8 cellular contexts compared by ENCODE assay signal in the genomic region with DNA sequence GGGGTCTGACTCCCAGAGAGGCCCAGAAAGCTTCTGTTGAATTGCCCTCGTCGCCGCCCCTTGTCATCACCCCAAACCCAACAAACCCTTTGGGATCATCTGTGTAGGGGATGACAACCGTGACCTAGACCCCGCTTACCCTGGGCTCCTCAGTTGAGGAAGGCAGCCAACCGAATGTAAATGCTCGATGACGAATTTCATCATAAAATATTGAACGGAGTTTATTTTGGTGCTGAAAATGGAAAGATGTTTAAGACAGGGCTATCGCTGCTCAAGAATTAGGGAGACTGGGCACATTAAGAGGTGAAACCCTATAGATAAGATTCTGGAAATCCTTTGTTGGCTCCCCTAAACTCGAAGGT. TPM values are rescaled to one million over a fixed set of nuclear protein-coding genes. Genes with fewer than 3 reads are reported as not detected.
DNase-seq lines count a peak whose midpoint lies in the region; ATAC-seq and TF ChIP-seq lines count a peak whose summit lies in the region.

No MANE protein-coding gene starts in this region.

- H3K9me3 ChIP-seq in CD8-positive, alpha-beta T cell (ENCODE audit: low read length) = no peaks in the 10 kb centered on the region
- no peaks in the 10 kb centered on the region for H3K9me3 ChIP-seq in OCI-LY7 (ENCODE audit: low read length)

- intact Hi-C loops in CD8-positive, alpha-beta T cell (cut with DNase I, micrococcal nuclease) = loop anchor here (1.0 to 10.0 kb wide), 6 partner anchors 38 to 987 kb away; a partner anchor contains a TSS
- intact Hi-C loops in OCI-LY7 (cut with micrococcal nuclease; ENCODE audit: unreplicated experiment) = loop anchor here (1.0 to 5.0 kb wide), 3 partner anchors 44 to 808 kb away; a partner anchor contains a TSS

- POLR2A ChIA-PET in CD8-positive, alpha-beta T cell (lab: Charles Lee) = interaction anchor here (1.7 to 2.3 kb wide), 4 partner anchors 36 to 227 kb away, joined by 4 to 16 read pairs (median 13); a partner anchor contains a TSS
- POLR2A ChIA-PET in OCI-LY7 (lab: Charles Lee) = interaction anchor here (0.6 to 3.0 kb wide), 4 partner anchors 9 to 811 kb away, joined by 3 to 13 read pairs (median 3); a partner anchor contains a TSS

- peak; percentile 9 for ATAC-seq in CD8-positive, alpha-beta T cell
- ATAC-seq in GM21723 (IDR thresholded peaks at IDR 0.05; ENCODE audit: unreplicated experiment) = peak; percentile 19
- ATAC-seq in omental fat pad (ENCODE audit: low FRiP score) = peak; percentile 29

- DNase-seq in CD8-positive, alpha-beta T cell = no peak
- DNase-seq in OCI-LY7 (ENCODE audit: low spot score) = no peak
- DNase-seq in epithelial cell of proximal tubule (ENCODE audit: low read depth) = no peak
- DNase-seq in omental fat pad (ENCODE audit: low spot score) = no peak
- no peak for DNase-seq in SIG-M5 (lab: John Stamatoyannopoulos, UW)
- no peak for DNase-seq in NCI-H748 treated with DMSO at 0.1 percent for 48 hours (lab: John Stamatoyannopoulos, UW)
- no peak for DNase-seq in stimulated activated CD4-positive, alpha-beta T cell treated with anti-CD3 and anti-CD28 coated beads, Interleukin-2, amount 100 ng/mL, for 24 hours

- peak overlapping the region; percentile 94 for H3K4me3 Mint-ChIP-seq in CD8-positive, alpha-beta T cell

- peaks cover 25% of the 10 kb centered on the region for H3K4me1 ChIP-seq in CD8-positive, alpha-beta T cell (ENCODE audit: insufficient read depth, low read length)
- peaks cover 18% of the 10 kb centered on the region for H3K4me1 ChIP-seq in OCI-LY7 (ENCODE audit: insufficient read depth, low read length, poor library complexity, severe bottlenecking)

- H3K79me2 ChIP-seq in OCI-LY7 (ENCODE audit: insufficient read depth, low read depth, low read length) = peaks cover 27% of the 10 kb centered on the region

- H3K36me3 ChIP-seq in CD8-positive, alpha-beta T cell (ENCODE audit: insufficient read depth, low read length) = no peaks in the 10 kb centered on the region
- peaks cover 22% of the 10 kb centered on the region for H3K36me3 ChIP-seq in OCI-LY7 (ENCODE audit: insufficient read depth, low read length)

- peak overlapping the region; percentile 98 for H3K27ac Mint-ChIP-seq in CD8-positive, alpha-beta T cell

- TF ChIP-seq CTCF in CD8-positive, alpha-beta T cell (IDR thresholded peaks at IDR 0.05) = no peak
- TF ChIP-seq CTCF in OCI-LY7 (conservative IDR thresholded peaks at IDR 0.05; ENCODE audit: low read length) = no peak
- no peak for TF ChIP-seq CTCF in epithelial cell of proximal tubule (conservative IDR thresholded peaks at IDR 0.05; ENCODE audit: low read depth, low read length)
- TF ChIP-seq CTCF in omental fat pad (IDR thresholded peaks at IDR 0.05) = no peak

- H3K9me3 Mint-ChIP-seq in CD8-positive, alpha-beta T cell = no peaks in the 10 kb centered on the region

- no TSS peak for BruUV-seq in OCI-LY7 (replicated peaks; lab: Mats Ljungman, UMichigan)

- peak overlapping the region; percentile 75; the same call in 1 of the 2 replicates for H2AFZ ChIP-seq in OCI-LY7 (ENCODE audit: low read length)

- H4K20me1 ChIP-seq in OCI-LY7 (ENCODE audit: insufficient read depth, low read length) = peaks cover 5% of the 10 kb centered on the region; the same call in 1 of the 2 replicates

- peaks cover 46% of the 10 kb centered on the region for H3K4me1 Mint-ChIP-seq in CD8-positive, alpha-beta T cell (ENCODE audit: low read depth)

- H3K4me2 ChIP-seq in OCI-LY7 (ENCODE audit: low read length) = peak overlapping the region; percentile 87

- H3K27me3 ChIP-seq in CD8-positive, alpha-beta T cell (ENCODE audit: insufficient read depth, low read length) = no peaks in the 10 kb centered on the region

- H3K27ac ChIP-seq in CD8-positive, alpha-beta T cell (ENCODE audit: low read depth, low read length) = peak overlapping the region; percentile 86
- H3K27ac ChIP-seq in OCI-LY7 (ENCODE audit: low read depth, low read length, poor library complexity, severe bottlenecking) = peak overlapping the region; percentile 59

- H3K4me3 ChIP-seq in CD8-positive, alpha-beta T cell (ENCODE audit: low read depth, low read length) = peak overlapping the region; percentile 75
- H3K4me3 ChIP-seq in OCI-LY7 (ENCODE audit: low read depth, low read length, poor library complexity, severe bottlenecking) (peak overlapping the region; percentile 95), epithelial cell of proximal tubule (ENCODE audit: low read depth, low read length) (peak overlapping the region; percentile 99)

- H3K9me2 ChIP-seq in OCI-LY7 (ENCODE audit: insufficient read depth, low read length) = no peaks in the 10 kb centered on the region

- CTCF ChIA-PET in CD8-positive, alpha-beta T cell (lab: Charles Lee) = no interaction called here
- CTCF ChIA-PET in OCI-LY7 (lab: Charles Lee; ENCODE audit: unreplicated experiment) = no interaction called here

- H3K27me3 Mint-ChIP-seq in CD8-positive, alpha-beta T cell (ENCODE audit: low read depth) = no peaks in the 10 kb centered on the region

- peaks cover 33% of the 10 kb centered on the region for H3K36me3 Mint-ChIP-seq in CD8-positive, alpha-beta T cell

RNA-seq across cellular contexts. Expression of a gene that starts 0.5 kb away (rescaled TPM):
- 10 to 100 TPM; 47.5 to 47.7 TPM for total RNA-seq in CD8-positive, alpha-beta T cell
- total RNA-seq in OCI-LY7 (2014; rRNA removed; shearing (Covaris generic)) = 34.3 and 42.5 TPM in 2 replicates
- 59.9 and 60.4 TPM in 2 replicates for total RNA-seq in OCI-LY7 (2022)
- total RNA-seq in epithelial cell of proximal tubule = 70.0 and 103 TPM in 2 replicates
- 10 to 100 TPM; 37.7 to 71.4 (median 53.7) TPM for total RNA-seq in omental fat pad

RNA-seq across cellular contexts. Expression of a gene that starts 44.2 kb away (rescaled TPM):
- total RNA-seq in CD8-positive, alpha-beta T cell = 100 to 1,000 TPM; 105 to 106 TPM
- 88.9 and 89.1 TPM in 2 replicates for total RNA-seq in OCI-LY7 (2014; rRNA removed; shearing (Covaris generic))
- total RNA-seq in OCI-LY7 (2022) (171 and 206 TPM in 2 replicates), epithelial cell of proximal tubule (255 TPM in 2 replicates), omental fat pad (100 to 1,000 TPM in 2 of 4 donors, 10 to 100 TPM in 2; 91.8 to 126 (median 107) TPM)

RNA-seq across cellular contexts. Expression of a gene that starts 48.4 kb away (rescaled TPM):
- total RNA-seq in CD8-positive, alpha-beta T cell = not detected
- total RNA-seq in OCI-LY7 (2014; rRNA removed; shearing (Covaris generic)) = 0.25 and 0.67 TPM in 2 replicates
- total RNA-seq in OCI-LY7 (2022) (not detected in 2 replicates), epithelial cell of proximal tubule (4.4 and 5.8 TPM in 2 replicates), omental fat pad (1 to 10 TPM; 2.3 to 4.6 (median 4.0) TPM)
